22 cellular contexts compared by ENCODE assay signal in genomic region chr22:35479359-35479758, GRCh38.
"Had no signal": no experiment of that assay in that cellular context is flagged by ENCODE, and none has a peak within 500 bp of the region (broad histone marks: within the 10 kb centered on the region; RNA-seq: fewer than 3 reads in every experiment).

No MANE protein-coding gene starts in this region.

- H3K79me2 ChIP-seq: hepatocyte had no signal

- H3K27ac ChIP-seq: cardiac muscle cell, hepatocyte, neural progenitor cell, right lobe of liver had no signal

- H3K9me3 Mint-ChIP-seq: activated B cell treated with CpG ODN at 0.5 μM for 24 hours; activated CD8-positive, alpha-beta T cell treated with anti-CD3 and anti-CD28 coated beads for 36 hours; activated naive CD8-positive, alpha-beta T cell treated with anti-CD3 and anti-CD28 coated beads, Interleukin-2, amount 10 ng/mL, durations not matched to agents 7 days and 5 days; activated T-helper 17 cell treated with anti-CD3 and anti-CD28 coated beads, Interleukin-2, amount 50 U/mL, for 72 hours; effector memory CD8-positive, alpha-beta T cell; neural progenitor cell; stimulated activated memory B cell treated with anti-CD40 and anti-IgM and Interleukin-4, amounts not matched to agents 10 μg/mL and 1 μg/mL and 100 μg/mL, for 72 hours; T-cell had no signal

- H3K4me1 ChIP-seq: right lobe of liver had no signal

- H3K4me3 ChIP-seq: cardiac muscle cell, hepatocyte, neural progenitor cell, psoas muscle, right lobe of liver, smooth muscle cell, tibial artery, vagina had no signal

- H3K4me2 ChIP-seq: hepatocyte, neural progenitor cell, smooth muscle cell had no signal

- H3K9ac ChIP-seq: neural progenitor cell had no signal

- ATAC-seq: activated CD8-positive, alpha-beta T cell treated with anti-CD3 and anti-CD28 coated beads for 36 hours; activated T-helper 17 cell treated with anti-CD3 and anti-CD28 coated beads, Interleukin-2, amount 50 U/mL, for 72 hours; effector memory CD8-positive, alpha-beta T cell; T-cell had no signal

- H3K4me3 Mint-ChIP-seq: activated B cell treated with CpG ODN at 0.5 μM for 24 hours; activated CD8-positive, alpha-beta T cell treated with anti-CD3 and anti-CD28 coated beads for 36 hours; activated naive CD8-positive, alpha-beta T cell treated with anti-CD3 and anti-CD28 coated beads, Interleukin-2, amount 10 ng/mL, durations not matched to agents 7 days and 5 days; activated T-helper 17 cell treated with anti-CD3 and anti-CD28 coated beads, Interleukin-2, amount 50 U/mL, for 72 hours; effector memory CD8-positive, alpha-beta T cell; neural progenitor cell; stimulated activated memory B cell treated with anti-CD40 and anti-IgM and Interleukin-4, amounts not matched to agents 10 μg/mL and 1 μg/mL and 100 μg/mL, for 72 hours; T-cell had no signal

- H3K27ac Mint-ChIP-seq: activated B cell treated with CpG ODN at 0.5 μM for 24 hours; activated CD8-positive, alpha-beta T cell treated with anti-CD3 and anti-CD28 coated beads for 36 hours; activated naive CD8-positive, alpha-beta T cell treated with anti-CD3 and anti-CD28 coated beads, Interleukin-2, amount 10 ng/mL, durations not matched to agents 7 days and 5 days; activated T-helper 17 cell treated with anti-CD3 and anti-CD28 coated beads, Interleukin-2, amount 50 U/mL, for 72 hours; effector memory CD8-positive, alpha-beta T cell; neural progenitor cell; T-cell had no signal

- H2AFZ ChIP-seq: hepatocyte, neural progenitor cell had no signal

- H3K4me1 Mint-ChIP-seq: activated T-helper 17 cell treated with anti-CD3 and anti-CD28 coated beads, Interleukin-2, amount 50 U/mL, for 72 hours had no signal

- DNase-seq: activated B cell treated with CpG ODN at 0.5 μM for 24 hours; activated CD4-positive, alpha-beta T cell treated with anti-CD3 and anti-CD28 coated beads for 48 hours; activated CD8-positive, alpha-beta T cell treated with anti-CD3 and anti-CD28 coated beads for 36 hours; activated naive CD4-positive, alpha-beta T cell treated with Interleukin-2 at 50 U/mL for 16 hours; activated naive CD8-positive, alpha-beta T cell treated with anti-CD3 and anti-CD28 coated beads, Interleukin-2, amount 10 ng/mL, durations not matched to agents 7 days and 5 days; activated T-cell treated with anti-CD3 and anti-CD28 coated beads, Interleukin-2, amount 50 U/mL, for 1 hour; amygdala; effector memory CD8-positive, alpha-beta T cell; islet precursor cell; midbrain; stimulated activated CD4-positive, alpha-beta T cell treated with anti-CD3 and anti-CD28 coated beads, Interleukin-4, amount 100 ng/mL, for 4 hours; T-cell had no signal

- H3K27me3 ChIP-seq: cardiac muscle cell, hepatocyte, neural progenitor cell, right lobe of liver, vagina had no signal

- H3K36me3 ChIP-seq: cardiac muscle cell, neural progenitor cell, right lobe of liver, tibial artery, vagina had no signal

- H3K9me3 ChIP-seq: psoas muscle, right lobe of liver, tibial artery, vagina had no signal
